Comparison of ENCODE assay signal across 9 cellular contexts in the genomic region with DNA sequence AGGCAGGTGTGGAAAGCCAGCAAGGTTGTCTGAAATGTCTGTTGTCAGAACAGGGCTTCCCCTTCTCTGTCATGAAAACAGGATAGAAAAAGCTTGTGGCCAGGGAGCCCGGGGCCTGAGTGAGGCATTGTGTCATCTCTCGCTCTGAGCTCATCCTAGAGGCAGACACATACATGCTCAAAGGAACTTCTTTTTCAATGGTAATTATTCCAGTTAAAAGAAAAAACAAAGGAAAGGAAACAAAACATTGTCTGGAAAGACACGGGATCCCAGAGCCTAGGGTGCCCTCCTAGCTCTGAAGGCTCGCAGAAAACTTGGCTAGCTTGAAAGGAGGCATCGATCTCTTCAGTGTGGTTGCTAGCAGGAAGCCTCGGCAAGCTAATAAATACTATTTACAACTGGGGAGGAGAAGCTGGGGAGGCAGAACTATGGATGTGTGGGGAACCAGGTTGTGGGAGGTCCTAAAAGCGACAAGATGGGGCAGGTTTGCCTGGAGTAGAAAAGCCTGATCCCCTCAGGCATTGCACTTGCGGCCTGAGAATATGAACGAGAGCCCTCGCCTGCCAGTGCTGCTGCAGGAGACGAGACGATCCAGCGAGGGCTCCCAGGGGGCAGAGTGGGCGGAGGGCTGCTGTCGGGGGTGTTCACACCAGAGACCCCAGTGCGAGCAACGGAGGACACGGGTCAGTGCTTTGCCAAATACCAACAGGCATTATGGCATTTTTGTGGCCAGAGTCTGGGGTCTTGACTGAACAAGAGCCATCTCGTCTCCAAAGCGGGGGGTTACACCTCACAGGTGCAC. TPM values are rescaled to one million over a fixed set of nuclear protein-coding genes. Genes with fewer than 3 reads are reported as not detected.
DNase-seq lines count a peak whose midpoint lies in the region; ATAC-seq, FAIRE-seq and TF ChIP-seq lines count a peak whose summit lies in the region.
"Had no signal": no experiment of that assay in that cellular context is flagged by ENCODE, and none has a peak within 500 bp of the region (broad histone marks: within the 10 kb centered on the region; RNA-seq: fewer than 3 reads in every experiment).

No MANE protein-coding gene starts in this region.

- TF ChIP-seq CTCF in heart right ventricle (IDR thresholded peaks at IDR 0.05) (no peak), keratinocyte (optimal IDR thresholded peaks at IDR 0.05 in 1 of 3, IDR thresholded peaks at IDR 0.05 in 1 of 3, conservative IDR thresholded peaks at IDR 0.05 in 1 of 3; ENCODE audit: extremely low read depth in 1 of 3, insufficient read depth in 2 of 3, low read length in 3 of 3) (no peak), transverse colon (IDR thresholded peaks at IDR 0.05) (no peak)

- ATAC-seq in heart right ventricle (no peak), left ventricle myocardium superior (no peak), HG03097 (IDR thresholded peaks at IDR 0.05; ENCODE audit: low FRiP score, unreplicated experiment) (no peak)

- H3K79me2 ChIP-seq in keratinocyte (ENCODE audit: control insufficient read depth, insufficient read depth, low read length), result no peaks in the 10 kb centered on the region

- H4K20me1 ChIP-seq in keratinocyte (ENCODE audit: control insufficient read depth, extremely low read depth, insufficient read depth, low read length), result no peaks in the 10 kb centered on the region

- no peak for FAIRE-seq in keratinocyte (lab: Jason Lieb, UNC)

- no peak for DNase-seq in heart right ventricle
- no peak for DNase-seq in left ventricle myocardium superior
- peak; percentile 64 for DNase-seq in amniotic epithelial cell (ENCODE audit: low read depth)
- DNase-seq in keratinocyte (ENCODE audit: low read depth, low spot score), result no peak
- DNase-seq in transverse colon, result no peak
- DNase-seq in NCI-H446 treated with DMSO at 0.1 percent for 48 hours (lab: John Stamatoyannopoulos, UW), result no peak
- DNase-seq in amniotic stem cell (lab: John Stamatoyannopoulos, UW), result no peak

- H3K36me3 ChIP-seq in heart right ventricle (peaks cover 0 to 97% (median 53%) of the 10 kb centered on the region in 9 donors), keratinocyte (ENCODE audit: control insufficient read depth in 2 of 2, extremely low read depth in 1 of 2, insufficient read depth in 2 of 2, low read length in 2 of 2) (peaks cover 0 to 9% of the 10 kb centered on the region in 2 experiments), transverse colon (peaks cover 0 to 37% (median 18%) of the 10 kb centered on the region in 4 donors)

- H3K9ac ChIP-seq in keratinocyte (ENCODE audit: control insufficient read depth, extremely low read depth, insufficient read depth, low read length), result no peak overlapping the region

- no peak overlapping the region for H2AFZ ChIP-seq in keratinocyte (ENCODE audit: control insufficient read depth, low read length)

- H3K4me1 ChIP-seq in heart right ventricle (peaks cover 0 to 54% (median 30%) of the 10 kb centered on the region in 9 donors), keratinocyte (ENCODE audit: control insufficient read depth, extremely low read depth, insufficient read depth, low read length) (peaks cover 39% of the 10 kb centered on the region), transverse colon (peaks cover 0 to 10% (median 6%) of the 10 kb centered on the region in 4 donors)

- 86 to 90% methylated on average over 20 of the region's 20 CpGs for WGBS in heart right ventricle, 2 donors
- 80 to 81% methylated on average over 2 to 20 of the region's 20 CpGs for WGBS in transverse colon (ENCODE audit: low coverage in 1 of 2), 2 donors

- H3K27ac ChIP-seq in heart right ventricle (peak overlapping the region in 8 of 10 donors; percentile 17 to 72 (median 55)), keratinocyte (ENCODE audit: control insufficient read depth, insufficient read depth, low read length) (peak overlapping the region; percentile 45), transverse colon (peak overlapping the region; percentile 13 to 78 (median 62))
- H3K27ac ChIP-seq: C4-2B had no signal

- TF ChIP-seq EP300 in transverse colon (IDR thresholded peaks at IDR 0.05; ENCODE audit: low read depth), result no peak

- no peaks in the 10 kb centered on the region for H3K27me3 ChIP-seq in heart right ventricle
- no peaks in the 10 kb centered on the region for H3K27me3 ChIP-seq in keratinocyte (ENCODE audit: control insufficient read depth, extremely low read depth, insufficient read depth, low read length)
- H3K27me3 ChIP-seq in transverse colon, result no peaks in the 10 kb centered on the region

- H3K4me2 ChIP-seq in keratinocyte (ENCODE audit: control insufficient read depth, extremely low read depth, insufficient read depth, low read depth, low read length), result peak overlapping the region; percentile 37

- intact Hi-C loops in heart right ventricle (cut with DNase I) (loop anchor here in 1 of 10 donors (10.0 kb wide), 1 partner anchor 65 kb away; no protein-coding TSS in a partner anchor), left ventricle myocardium superior (cut with micrococcal nuclease) (no loop called here), transverse colon (cut with DNase I; ENCODE audit: low total_unique reads) (no loop called here)

- in situ Hi-C loops in transverse colon (cut with MboI; ENCODE audit: low pct_ligation_motif_present in 1 of 4, low pct_unique_long_range_greater_than_20kb in 1 of 4, low sequenced_read_pairs in 3 of 4), result no loop called here

- TF ChIP-seq POLR2A in transverse colon (IDR thresholded peaks at IDR 0.05), result no peak

- dilution Hi-C loops in keratinocyte (cut with MboI; ENCODE audit: extremely low pct_ligation_motif_present, low sequenced_read_pairs), result no loop called here

- H3K9me1 ChIP-seq in keratinocyte (ENCODE audit: control insufficient read depth, extremely low read depth, insufficient read depth, low read length), result peaks cover 2% of the 10 kb centered on the region

- no peak overlapping the region for H3K4me3 ChIP-seq in heart right ventricle
- H3K4me3 ChIP-seq in keratinocyte (ENCODE audit: control insufficient read depth in 2 of 3, extremely low read depth in 1 of 3, insufficient read depth in 2 of 3, low read depth in 1 of 3, low read length in 3 of 3), result no peak overlapping the region
- no peak overlapping the region for H3K4me3 ChIP-seq in transverse colon

- peaks cover 0 to 15% (median 0%) of the 10 kb centered on the region in 11 donors for H3K9me3 ChIP-seq in heart right ventricle
- H3K9me3 ChIP-seq in keratinocyte (ENCODE audit: control insufficient read depth, low read depth, low read length), result no peaks in the 10 kb centered on the region
- H3K9me3 ChIP-seq in transverse colon, result no peaks in the 10 kb centered on the region

RNA-seq across cellular contexts. Expression of gene DGKI, which starts 32.8 kb away (rescaled TPM):
- 1 to 10 TPM in 8 of 10 donors, under 1 TPM in 2; 0.62 to 2.6 (median 1.2) TPM for total RNA-seq in heart right ventricle
- polyA plus RNA-seq in heart right ventricle, result under 1 TPM; 0.16 to 0.22 TPM
- total RNA-seq in left ventricle myocardium superior, result 0.47 TPM
- polyA plus RNA-seq in keratinocyte, result 0.01 to 0.14 TPM in 2 of 3 replicates, not detected in the other
- not detected for polyA plus RNA-seq in keratinocyte (2011; ENCODE audit: low read depth)
- 0.11 and 0.16 TPM in 2 replicates for polyA plus RNA-seq in keratinocyte (2011; cell fraction: cytosol; rRNA removed)
- 0.44 and 0.89 TPM in 2 replicates for polyA plus RNA-seq in keratinocyte (2011; cell fraction: nucleus; rRNA removed)
- polyA plus RNA-seq in keratinocyte (2012; ENCODE audit: low replicate concordance), result not detected in 2 replicates
- polyA minus RNA-seq in keratinocyte, result 0.03 TPM in 1 of 3 replicates, not detected in the others
- polyA minus RNA-seq in keratinocyte (2011; cell fraction: cytosol; rRNA and poly(A)+ RNA removed), result not detected
- polyA minus RNA-seq in keratinocyte (2011; cell fraction: nucleus; rRNA and poly(A)+ RNA removed), result 0.53 and 1.2 TPM in 2 replicates
- total RNA-seq in transverse colon, result 1 to 10 TPM in 1 of 4 donors, under 1 TPM in 2, not detected in 1; 0.64 to 1.2 (median 1.00) TPM
